Comparison of ENCODE assay signal across 11 cellular contexts in genomic region chr2:45908316-45909150, GRCh38.
"Had no signal": no experiment of that assay in that cellular context is flagged by ENCODE, and none has a peak within 500 bp of the region (broad histone marks: within the 10 kb centered on the region; RNA-seq: fewer than 3 reads in every experiment).

No MANE protein-coding gene starts in this region.

- DNase-seq: activated CD4-positive, alpha-beta T cell treated with anti-CD3 and anti-CD28 coated beads, Interleukin-2, amount 50 U/mL, for 1 hour; activated CD8-positive, alpha-beta memory T cell treated with anti-CD3 and anti-CD28 coated beads for 24 hours; activated naive CD4-positive, alpha-beta T cell treated with Interleukin-2 at 50 U/mL for 16 hours; activated naive CD8-positive, alpha-beta T cell treated with anti-CD3 and anti-CD28 coated beads, Interleukin-2, amount 50 U/mL, for 24 hours; dorsolateral prefrontal cortex; naive thymus-derived CD4-positive, alpha-beta T cell; ovary; sigmoid colon; stimulated activated CD4-positive, alpha-beta T cell treated with anti-CD3 and anti-CD28 coated beads, Interleukin-1b, Interleukin-23, amount 100 ng/mL, for 48 hours had no signal

- H3K27me3 Mint-ChIP-seq: activated naive CD8-positive, alpha-beta T cell treated with anti-CD3 and anti-CD28 coated beads, Interleukin-2, amount 50 U/mL, for 24 hours; naive thymus-derived CD4-positive, alpha-beta T cell had no signal

- ATAC-seq: activated naive CD8-positive, alpha-beta T cell treated with anti-CD3 and anti-CD28 coated beads, Interleukin-2, amount 50 U/mL, for 24 hours; left lobe of liver; naive thymus-derived CD4-positive, alpha-beta T cell had no signal

- H3K9me3 Mint-ChIP-seq: activated naive CD8-positive, alpha-beta T cell treated with anti-CD3 and anti-CD28 coated beads, Interleukin-2, amount 50 U/mL, for 24 hours; naive thymus-derived CD4-positive, alpha-beta T cell; T-helper 2 cell treated with Interferon-gamma antibody and Interleukin-4, amounts not matched to agents 5 μg/mL and 100 μg/mL, for 36 hours had no signal

- H3K4me3 ChIP-seq: dorsolateral prefrontal cortex, ovary, sigmoid colon had no signal

- H3K4me3 Mint-ChIP-seq: activated naive CD8-positive, alpha-beta T cell treated with anti-CD3 and anti-CD28 coated beads, Interleukin-2, amount 50 U/mL, for 24 hours; T-helper 2 cell treated with Interferon-gamma antibody and Interleukin-4, amounts not matched to agents 5 μg/mL and 100 μg/mL, for 36 hours had no signal

- H3K27ac Mint-ChIP-seq: activated naive CD8-positive, alpha-beta T cell treated with anti-CD3 and anti-CD28 coated beads, Interleukin-2, amount 50 U/mL, for 24 hours; T-helper 2 cell treated with Interferon-gamma antibody and Interleukin-4, amounts not matched to agents 5 μg/mL and 100 μg/mL, for 36 hours had no signal
